Comparison of ENCODE assay signal across 19 cellular contexts in genomic region chr14:94172545-94172944, GRCh38. TPM values are rescaled to one million over a fixed set of nuclear protein-coding genes. Genes with fewer than 3 reads are reported as not detected.
DNase-seq lines count a peak whose midpoint lies in the region; ATAC-seq, FAIRE-seq and TF ChIP-seq lines count a peak whose summit lies in the region.
"Had no signal": no experiment of that assay in that cellular context is flagged by ENCODE, and none has a peak within 500 bp of the region (broad histone marks: within the 10 kb centered on the region; RNA-seq: fewer than 3 reads in every experiment).

No MANE protein-coding gene starts in this region.

- no peak overlapping the region for H2AFZ ChIP-seq in K562 (ENCODE audit: low read depth, low read length)
- no peak overlapping the region for H2AFZ ChIP-seq in Karpas-422 (ENCODE audit: low read length)

- no peak for TF ChIP-seq CTCF in K562 (IDR thresholded peaks at IDR 0.05 in 2 of 3, conservative IDR thresholded peaks at IDR 0.05 in 1 of 3; ENCODE audit: insufficient read depth in 2 of 3, low read depth in 1 of 3, low read length in 3 of 3)
- TF ChIP-seq CTCF in neural crest cell (conservative IDR thresholded peaks at IDR 0.05) = no peak
- TF ChIP-seq CTCF in RWPE1 (conservative IDR thresholded peaks at IDR 0.05; ENCODE audit: low read depth) = no peak

- H3K4me1 Mint-ChIP-seq in activated T-cell treated with anti-CD3 and anti-CD28 coated beads, Interleukin-2, amount 50 U/mL, for 24 hours (ENCODE audit: low read depth) = peaks cover 30% of the 10 kb centered on the region
- H3K4me1 Mint-ChIP-seq in neural crest cell = peaks cover 19% of the 10 kb centered on the region

- H3K4me2 ChIP-seq in K562 (ENCODE audit: insufficient read depth, low read length) (no peak overlapping the region), Karpas-422 (ENCODE audit: low read depth, low read length, poor library complexity, severe bottlenecking) (no peak overlapping the region)

- WGBS in K562 (ENCODE audit: insufficient coverage, low coverage, missing lambda C conversion rate) = 30% methylated on average over 5 of the region's 5 CpGs

- BruUV-seq in K562 (replicated peaks; lab: Mats Ljungman, UMichigan) = no TSS peak

- CTCF ChIA-PET in K562 (lab: Yijun Ruan, JAX; ENCODE audit: low intra/inter-chr PET ratio) = no interaction called here
- CTCF ChIA-PET in RWPE1 (lab: Yijun Ruan, JAX) = no interaction called here

- peak overlapping the region; percentile 93; the same call in 1 of the 2 replicates for H3K4me3 ChIP-seq in HUES6 (ENCODE audit: low read depth, low read length)
- H3K4me3 ChIP-seq in K562 = no peak overlapping the region
- H3K4me3 ChIP-seq in Karpas-422 (ENCODE audit: low read length) = no peak overlapping the region
- H3K4me3 ChIP-seq: mucosa of descending colon had no signal

- H3K27ac ChIP-seq in HUES6 (ENCODE audit: low read depth, low read length) (no peak overlapping the region), K562 (ENCODE audit: extremely low read depth, low read depth, low read length) (no peak overlapping the region), Karpas-422 (ENCODE audit: low read length) (no peak overlapping the region), RWPE1 (no peak overlapping the region)

- POLR2A ChIA-PET in K562 (lab: Yijun Ruan, JAX) (no interaction called here), RWPE1 (lab: Yijun Ruan, JAX; ENCODE audit: low non-redundant PET) (no interaction called here)

- H3K36me3 ChIP-seq in HUES6 (ENCODE audit: control insufficient read depth, insufficient read depth, low read length) (no peaks in the 10 kb centered on the region), K562 (ENCODE audit: control insufficient read depth, insufficient read depth, low read length) (no peaks in the 10 kb centered on the region), Karpas-422 (ENCODE audit: insufficient read depth, low read length) (no peaks in the 10 kb centered on the region)
- H3K36me3 ChIP-seq: cardiac muscle cell, gastroesophageal sphincter, SJCRH30 had no signal

- no peaks in the 10 kb centered on the region for H3K79me2 ChIP-seq in K562 (ENCODE audit: control insufficient read depth, insufficient read depth, low read length)
- H3K79me2 ChIP-seq in Karpas-422 (ENCODE audit: low read length) = no peaks in the 10 kb centered on the region

- ATAC-seq in K562 = no peak
- ATAC-seq: activated CD4-positive, CD25-positive, alpha-beta regulatory T cell treated with anti-CD3 and anti-CD28 coated beads, Interleukin-2, amount 50 U/mL, for 24 hours; gastroesophageal sphincter; mucosa of descending colon; PC-3 had no signal

- no peak for TF ChIP-seq EP300 in K562 (IDR thresholded peaks at IDR 0.05; ENCODE audit: low read length)

- TF ChIP-seq POLR2A in K562 (conservative IDR thresholded peaks at IDR 0.05) = no peak

- H3K9me3 Mint-ChIP-seq in activated T-cell treated with anti-CD3 and anti-CD28 coated beads, Interleukin-2, amount 50 U/mL, for 24 hours = no peaks in the 10 kb centered on the region
- H3K9me3 Mint-ChIP-seq in neural crest cell = no peaks in the 10 kb centered on the region

- H3K9ac ChIP-seq in HUES6 (ENCODE audit: low read length) (no peak overlapping the region), K562 (ENCODE audit: insufficient read depth in 1 of 2, low read depth in 2 of 2, low read length in 2 of 2) (no peak overlapping the region), Karpas-422 (ENCODE audit: low read length) (no peak overlapping the region)

- in situ Hi-C loops in K562 (cut with MboI) = no loop called here

- H3K9me2 ChIP-seq in Karpas-422 (replicated peaks; ENCODE audit: insufficient read depth, low read length) = no peaks in the 10 kb centered on the region

- intact Hi-C loops in K562 (cut with micrococcal nuclease) = no loop called here

- H4K20me1 ChIP-seq in K562 (replicated peaks; ENCODE audit: control insufficient read depth, insufficient read depth, low read length) (no peaks in the 10 kb centered on the region), Karpas-422 (ENCODE audit: insufficient read depth, low read depth, low read length) (no peaks in the 10 kb centered on the region)

- FAIRE-seq in K562 (lab: Jason Lieb, UNC) = no peak

- H3K9me1 ChIP-seq in K562 (ENCODE audit: control insufficient read depth, insufficient read depth, low read length) = no peaks in the 10 kb centered on the region

- H3K9me3 ChIP-seq in HUES6 (ENCODE audit: control insufficient read depth, insufficient read depth, low read depth, low read length) = no peaks in the 10 kb centered on the region
- H3K9me3 ChIP-seq in K562 (replicated peaks; ENCODE audit: control insufficient read depth, insufficient read depth, low read depth, low read length) = no peaks in the 10 kb centered on the region
- no peaks in the 10 kb centered on the region for H3K9me3 ChIP-seq in Karpas-422 (ENCODE audit: low read length)
- H3K9me3 ChIP-seq: gastroesophageal sphincter, mucosa of descending colon, SJCRH30 had no signal

- no peak for TF ChIP-seq RAD21 in K562 (CRISPR knock-in tag; conservative IDR thresholded peaks at IDR 0.05 in 1 of 2, IDR thresholded peaks at IDR 0.05 in 1 of 2)

- H3K4me1 ChIP-seq in HUES6 (ENCODE audit: control insufficient read depth, insufficient read depth, low read length) (peaks cover 9% of the 10 kb centered on the region; the same call in 1 of the 2 replicates), K562 (replicated peaks in 1 of 2; ENCODE audit: control insufficient read depth in 2 of 2, insufficient read depth in 2 of 2, low read length in 2 of 2) (peaks cover 0 to 16% of the 10 kb centered on the region in 2 experiments; a peak in 2 of 5 replicates), Karpas-422 (ENCODE audit: low read length) (peaks cover 14% of the 10 kb centered on the region)

- no peak overlapping the region for H3K27ac Mint-ChIP-seq in activated T-cell treated with anti-CD3 and anti-CD28 coated beads, Interleukin-2, amount 50 U/mL, for 24 hours
- H3K27ac Mint-ChIP-seq in neural crest cell (ENCODE audit: unreplicated experiment) = no peak overlapping the region

- peak overlapping the region; percentile 78 for H3K4me3 Mint-ChIP-seq in activated T-cell treated with anti-CD3 and anti-CD28 coated beads, Interleukin-2, amount 50 U/mL, for 24 hours
- H3K4me3 Mint-ChIP-seq in neural crest cell = peak overlapping the region; percentile 80

- H3K27me3 ChIP-seq in HUES6 (ENCODE audit: control insufficient read depth, insufficient read depth, low read length) (peaks cover 41% of the 10 kb centered on the region), K562 (ENCODE audit: control insufficient read depth in 2 of 2, insufficient read depth in 2 of 2, low read length in 2 of 2) (peaks cover 2% of the 10 kb centered on the region in 2 experiments; a peak in 4 of 5 replicates), Karpas-422 (ENCODE audit: low read length) (no peaks in the 10 kb centered on the region)
- H3K27me3 ChIP-seq: SJCRH30 had no signal

- DNase-seq in activated T-cell treated with anti-CD3 and anti-CD28 coated beads, Interleukin-2, amount 50 U/mL, for 24 hours = no peak
- DNase-seq in activated T-cell treated with anti-CD3 and anti-CD28 coated beads for 4 hours (no peak), K562 (ENCODE audit: extremely low read depth in 1 of 4, low spot score in 3 of 4) (no peak), neural crest cell (ENCODE audit: low read depth, low spot score) (no peak), DMS79 (lab: John Stamatoyannopoulos, UW) (no peak), Karpas-422 (no peak), RWPE1 (ENCODE audit: low spot score) (no peak)
- DNase-seq: left ventricle myocardium superior, mucosa of descending colon, NCI-H1092 treated with DMSO at 0.1 percent for 48 hours, NCI-H2081 treated with DMSO at 0.1 percent for 48 hours, NCI-H774, PC-3 had no signal

- H3K36me3 Mint-ChIP-seq in activated T-cell treated with anti-CD3 and anti-CD28 coated beads, Interleukin-2, amount 50 U/mL, for 24 hours (ENCODE audit: low read depth) = no peaks in the 10 kb centered on the region
- H3K36me3 Mint-ChIP-seq in neural crest cell (ENCODE audit: low read depth) = no peaks in the 10 kb centered on the region

- H3K27me3 Mint-ChIP-seq in activated T-cell treated with anti-CD3 and anti-CD28 coated beads, Interleukin-2, amount 50 U/mL, for 24 hours = peaks cover 26% of the 10 kb centered on the region
- peaks cover 66% of the 10 kb centered on the region for H3K27me3 Mint-ChIP-seq in neural crest cell (ENCODE audit: low read depth)

RNA-seq across cellular contexts. Expression of gene PPP4R4, which starts 1.6 kb away (rescaled TPM):
- not detected in 2 replicates for total RNA-seq in K562 (2011; cell fraction: chromatin; rRNA removed; ENCODE audit: low replicate concordance)
- total RNA-seq in K562 (2011; cell fraction: nucleolus; rRNA removed) = not detected in 2 replicates
- not detected in 2 replicates for total RNA-seq in K562 (2011; cell fraction: nucleoplasm; rRNA removed)
- total RNA-seq in K562 (2014; rRNA removed) (0.04 TPM in 1 of 2 replicates, not detected in the other), K562 (2014; rRNA removed; fragmentation: Illumina TruSeq; extraction: Trizol) (not detected in 2 replicates), K562 (2015; rRNA removed; fragmentation: Illumina TruSeq; extraction: Trizol) (0.11 TPM in 1 of 2 replicates, not detected in the other), K562 (2021) (not detected in 2 replicates), neural crest cell (1.1 and 1.6 TPM in 2 replicates)
- polyA plus RNA-seq in K562 (2011; rRNA removed) (0.26 TPM in 1 of 2 replicates, not detected in the other), K562 (2014; fragmentation: Illumina TruSeq; extraction: Trizol) (not detected in 2 replicates), K562 (2014; fragmentation: Nextera tagmentation; extraction: Ambion mirVana) (not detected), K562 (2014; rRNA removed) (not detected in 2 replicates)
- polyA plus RNA-seq in K562 (2011; cell fraction: cytosol; rRNA removed) = not detected in 2 replicates
- 0.09 TPM in 1 of 2 replicates, not detected in the other for polyA plus RNA-seq in K562 (2011; cell fraction: nucleus; rRNA removed)
- polyA plus RNA-seq in K562 (2012) = 0.21 TPM in 1 of 2 replicates, not detected in the other
- not detected in 2 replicates for polyA minus RNA-seq in K562 (2011; rRNA and poly(A)+ RNA removed)
- not detected in 2 replicates for polyA minus RNA-seq in K562 (2011; cell fraction: cytosol; rRNA and poly(A)+ RNA removed)
- polyA minus RNA-seq in K562 (2011; cell fraction: nucleus; rRNA and poly(A)+ RNA removed) = under 0.01 TPM in 1 of 2 replicates, not detected in the other
- 0.75 and 0.79 TPM in 2 replicates for total RNA-seq in Karpas-422 (2014; rRNA removed; shearing (Covaris generic); ENCODE audit: low replicate concordance)
- total RNA-seq: osteocyte had no signal

RNA-seq across cellular contexts. Expression of gene IFI27L2, which starts 43.1 kb away (rescaled TPM):
- total RNA-seq in K562 (2011; cell fraction: chromatin; rRNA removed; ENCODE audit: low replicate concordance) = 1.2 and 5.0 TPM in 2 replicates
- 2.6 and 2.7 TPM in 2 replicates for total RNA-seq in K562 (2011; cell fraction: nucleolus; rRNA removed)
- total RNA-seq in K562 (2011; cell fraction: nucleoplasm; rRNA removed) = 2.0 and 4.0 TPM in 2 replicates
- total RNA-seq in K562 (2014; rRNA removed) = 8.0 and 9.3 TPM in 2 replicates
- total RNA-seq in K562 (2014; rRNA removed; fragmentation: Illumina TruSeq; extraction: Trizol) = 2.3 and 2.7 TPM in 2 replicates
- total RNA-seq in K562 (2015; rRNA removed; fragmentation: Illumina TruSeq; extraction: Trizol) = 4.1 and 6.1 TPM in 2 replicates
- total RNA-seq in K562 (2021) = 4.4 and 5.5 TPM in 2 replicates
- 3.3 and 4.1 TPM in 2 replicates for polyA plus RNA-seq in K562 (2011; rRNA removed)
- polyA plus RNA-seq in K562 (2011; cell fraction: cytosol; rRNA removed) = 7.4 and 14.0 TPM in 2 replicates
- polyA plus RNA-seq in K562 (2011; cell fraction: nucleus; rRNA removed) = 2.2 and 4.6 TPM in 2 replicates
- polyA plus RNA-seq in K562 (2012) = 13.5 and 19.3 TPM in 2 replicates
- 2.5 and 3.8 TPM in 2 replicates for polyA plus RNA-seq in K562 (2014; fragmentation: Illumina TruSeq; extraction: Trizol)
- 1 to 10 TPM; 1.0 to 3.0 TPM for polyA plus RNA-seq in K562 (2014; fragmentation: Nextera tagmentation; extraction: Ambion mirVana)
- 5.9 and 9.0 TPM in 2 replicates for polyA plus RNA-seq in K562 (2014; rRNA removed)
- 0.33 and 0.88 TPM in 2 replicates for polyA minus RNA-seq in K562 (2011; rRNA and poly(A)+ RNA removed)
- not detected in 2 replicates for polyA minus RNA-seq in K562 (2011; cell fraction: cytosol; rRNA and poly(A)+ RNA removed)
- 0.94 and 1.1 TPM in 2 replicates for polyA minus RNA-seq in K562 (2011; cell fraction: nucleus; rRNA and poly(A)+ RNA removed)
- 25.3 and 30.4 TPM in 2 replicates for total RNA-seq in neural crest cell
- total RNA-seq in Karpas-422 (2014; rRNA removed; shearing (Covaris generic); ENCODE audit: low replicate concordance) = 118 and 145 TPM in 2 replicates
